In genomic region chr15:65936317-65936716, GRCh38 we compare ENCODE assay signal across 12 cellular contexts.
A peak's percentile ranks its signal among the peaks of the same experiment; 100 is the strongest.
DNase-seq lines count a peak whose midpoint lies in the region; TF ChIP-seq lines count a peak whose summit lies in the region.
"Had no signal": no experiment of that assay in that cellular context is flagged by ENCODE, and none has a peak within 500 bp of the region (broad histone marks: within the 10 kb centered on the region; RNA-seq: fewer than 3 reads in every experiment).

No MANE protein-coding gene starts in this region.

- no peak overlapping the region for H3K4me3 ChIP-seq in LNCaP clone FGC (ENCODE audit: low read depth, low read length)
- H3K4me3 ChIP-seq: BLaER1 treated with 17β-estradiol and CSF1 and Interleukin-3, amounts not matched to agents 10 nM and 100 nM had no signal

- TF ChIP-seq CTCF in LNCaP clone FGC (IDR thresholded peaks at IDR 0.05; ENCODE audit: control insufficient read depth, extremely low read depth, insufficient read depth) = no peak
- no peak for TF ChIP-seq CTCF in GM20000 (IDR thresholded peaks at IDR 0.05; ENCODE audit: extremely low read depth, missing control alignments)

- DNase-seq in COR-L47 (lab: John Stamatoyannopoulos, UW) (peak; percentile 89), LNCaP clone FGC (ENCODE audit: low read depth) (peak; percentile 42), NCI-H69 (lab: John Stamatoyannopoulos, UW) (peak; percentile 95), cerebellar nuclear complex (lab: John Stamatoyannopoulos, UW) (peak; percentile 19 to 26), GM20000 (ENCODE audit: low spot score) (no peak), kidney glomerular epithelial cell (lab: John Stamatoyannopoulos, UW) (no peak), CD1c-positive myeloid dendritic cell (ENCODE audit: extremely low spot score) (no peak)
- DNase-seq: CD4-positive, alpha-beta T cell; DMS79; HCEC 1CT; HFFc6 had no signal

Comparison
In these comparisons a context has a peak if more than half of its experiments do, and no peak if none do; other contexts are left out.
1. DNase-seq: peak in COR-L47 (single experiment), LNCaP clone FGC (single experiment), NCI-H69 (single experiment) and cerebellar nuclear complex (2 of 2); none in GM20000 (single experiment), kidney glomerular epithelial cell (single experiment) and CD1c-positive myeloid dendritic cell (single experiment).